ENCODE assay signal across 13 cellular contexts in genomic region chr2:98568161-98568956, GRCh38. TPM values are rescaled to one million over a fixed set of nuclear protein-coding genes. Genes with fewer than 3 reads are reported as not detected.
DNase-seq lines count a peak whose midpoint lies in the region; TF ChIP-seq lines count a peak whose summit lies in the region.
"Had no signal": no experiment of that assay in that cellular context is flagged by ENCODE, and none has a peak within 500 bp of the region (broad histone marks: within the 10 kb centered on the region; RNA-seq: fewer than 3 reads in every experiment).

No MANE protein-coding gene starts in this region.

- H4K20me1 ChIP-seq in GM23248 (ENCODE audit: insufficient read depth) (no peaks in the 10 kb centered on the region), OCI-LY7 (ENCODE audit: insufficient read depth, low read length) (no peaks in the 10 kb centered on the region)

- H3K9me2 ChIP-seq in GM23248 (ENCODE audit: insufficient read depth) (no peaks in the 10 kb centered on the region), OCI-LY7 (ENCODE audit: insufficient read depth, low read length) (no peaks in the 10 kb centered on the region)

- CTCF ChIA-PET in OCI-LY7 (lab: Charles Lee; ENCODE audit: unreplicated experiment): interaction anchor here (1.0 to 1.3 kb wide), 2 partner anchors 11 to 17 kb away, joined by 3 read pairs; no protein-coding TSS in a partner anchor

- H3K9ac ChIP-seq in GM23248: no peak overlapping the region

- TF ChIP-seq CTCF in AG09309 (IDR thresholded peaks at IDR 0.05; ENCODE audit: control insufficient read depth, insufficient read depth, low read depth, low read length, missing control alignments) (no peak), foreskin fibroblast (IDR thresholded peaks at IDR 0.05; ENCODE audit: low read depth, low read length) (no peak), OCI-LY7 (conservative IDR thresholded peaks at IDR 0.05; ENCODE audit: low read length) (no peak)

- H3K27ac ChIP-seq in GM23248 (no peak overlapping the region), OCI-LY7 (ENCODE audit: low read depth, low read length, poor library complexity, severe bottlenecking) (no peak overlapping the region), caudate nucleus (ENCODE audit: low read depth, low read length) (no peak overlapping the region), SJCRH30 (no peak overlapping the region)
- H3K27ac ChIP-seq: body of pancreas, right lobe of liver, thyroid gland had no signal

- in situ Hi-C loops in GM23248 (cut with MboI): no loop called here

- DNase-seq in AG09309 (ENCODE audit: low read depth) (peak; percentile 20), GM23248 (peak; percentile 75), amniotic stem cell (lab: John Stamatoyannopoulos, UW) (peak; percentile 3), foreskin fibroblast (peak; percentile 41 to 64), OCI-LY7 (ENCODE audit: low spot score) (no peak), caudate nucleus (lab: John Stamatoyannopoulos, UW) (no peak), SJCRH30 (no peak), NCI-H526 (lab: John Stamatoyannopoulos, UW) (no peak)
- DNase-seq: DMS 273 treated with DMSO at 0.1 percent for 48 hours, NCI-H510A had no signal

- WGBS in GM23248 (ENCODE audit: low coverage in 1 of 2, low lambda C conversion rate in 2 of 2, missing lambda C conversion rate in 2 of 2), 2 experiments: 82 to 83% methylated on average over 11 of the region's 11 CpGs

- POLR2A ChIA-PET in OCI-LY7 (lab: Charles Lee): no interaction called here

- no peak overlapping the region for H2AFZ ChIP-seq in GM23248
- no peak overlapping the region for H2AFZ ChIP-seq in OCI-LY7 (ENCODE audit: low read length)

- H3K4me1 ChIP-seq in GM23248 (ENCODE audit: insufficient read depth) (peaks cover 9% of the 10 kb centered on the region; the same call in 1 of the 2 replicates), OCI-LY7 (ENCODE audit: insufficient read depth, low read length, poor library complexity, severe bottlenecking) (no peaks in the 10 kb centered on the region), SJCRH30 (no peaks in the 10 kb centered on the region)
- H3K4me1 ChIP-seq: body of pancreas, right lobe of liver, thyroid gland had no signal

- H3K4me2 ChIP-seq in GM23248 (ENCODE audit: unreplicated experiment) (no peak overlapping the region), OCI-LY7 (ENCODE audit: low read length) (no peak overlapping the region)

- H3K4me3 ChIP-seq in AG09309 (ENCODE audit: control insufficient read depth, low read depth, low read length): no peak overlapping the region
- no peak overlapping the region for H3K4me3 ChIP-seq in GM23248
- H3K4me3 ChIP-seq in foreskin fibroblast (ENCODE audit: low read depth in 1 of 2, low read length in 2 of 2): no peak overlapping the region
- no peak overlapping the region for H3K4me3 ChIP-seq in OCI-LY7 (ENCODE audit: low read depth, low read length, poor library complexity, severe bottlenecking)
- H3K4me3 ChIP-seq in SJCRH30: no peak overlapping the region
- H3K4me3 ChIP-seq: body of pancreas, right lobe of liver, thyroid gland had no signal

- BruUV-seq in OCI-LY7 (replicated peaks; lab: Mats Ljungman, UMichigan): no TSS peak

- intact Hi-C loops in OCI-LY7 (cut with micrococcal nuclease; ENCODE audit: unreplicated experiment): no loop called here

- H3K27me3 ChIP-seq in GM23248 (replicated peaks; ENCODE audit: insufficient read depth) (no peaks in the 10 kb centered on the region), SJCRH30 (no peaks in the 10 kb centered on the region)
- H3K27me3 ChIP-seq: body of pancreas, right lobe of liver, thyroid gland had no signal

- H3K79me2 ChIP-seq in GM23248 (ENCODE audit: insufficient read depth): no peaks in the 10 kb centered on the region
- no peaks in the 10 kb centered on the region for H3K79me2 ChIP-seq in OCI-LY7 (ENCODE audit: insufficient read depth, low read depth, low read length)

- no peaks in the 10 kb centered on the region for H3K9me3 ChIP-seq in GM23248 (ENCODE audit: low read depth)
- H3K9me3 ChIP-seq in OCI-LY7 (ENCODE audit: low read length): no peaks in the 10 kb centered on the region
- H3K9me3 ChIP-seq in SJCRH30 (replicated peaks): no peaks in the 10 kb centered on the region
- H3K9me3 ChIP-seq: body of pancreas, right lobe of liver, thyroid gland had no signal

- H3F3A ChIP-seq in GM23248 (ENCODE audit: insufficient read depth): no peaks in the 10 kb centered on the region; the same call in 1 of the 2 replicates

- no peaks in the 10 kb centered on the region; the same call in 1 of the 2 replicates for H3K36me3 ChIP-seq in GM23248 (ENCODE audit: low read depth)
- H3K36me3 ChIP-seq in OCI-LY7 (ENCODE audit: insufficient read depth, low read length): no peaks in the 10 kb centered on the region; the same call in 1 of the 2 replicates
- peaks cover 5% of the 10 kb centered on the region for H3K36me3 ChIP-seq in SJCRH30

RNA-seq across cellular contexts. Expression of gene COA5, which starts 40.0 kb away (rescaled TPM):
- total RNA-seq in GM23248 (2014; rRNA removed; shearing (Covaris generic)): 23.8 and 32.7 TPM in 2 replicates
- 38.2 and 42.0 TPM in 2 replicates for polyA plus RNA-seq in GM23248 (2016; fragmentation: Nextera tagmentation; extraction: Ambion mirVana)
- 40.0 and 50.1 TPM in 2 replicates for total RNA-seq in OCI-LY7 (2014; rRNA removed; shearing (Covaris generic))
- 32.8 and 33.6 TPM in 2 replicates for total RNA-seq in OCI-LY7 (2022)
- 33.4 and 37.6 TPM in 2 replicates for total RNA-seq in SJCRH30 (2014; rRNA removed; shearing (Covaris generic))

RNA-seq across cellular contexts. Expression of gene UNC50, which starts 40.0 kb away (rescaled TPM):
- 46.0 and 71.8 TPM in 2 replicates for total RNA-seq in GM23248 (2014; rRNA removed; shearing (Covaris generic))
- 80.5 and 88.6 TPM in 2 replicates for polyA plus RNA-seq in GM23248 (2016; fragmentation: Nextera tagmentation; extraction: Ambion mirVana)
- 19.2 and 24.4 TPM in 2 replicates for total RNA-seq in OCI-LY7 (2014; rRNA removed; shearing (Covaris generic))
- total RNA-seq in OCI-LY7 (2022): 33.3 and 33.7 TPM in 2 replicates
- total RNA-seq in SJCRH30 (2014; rRNA removed; shearing (Covaris generic)): 48.5 and 50.7 TPM in 2 replicates

Comparison
In these comparisons a context has a peak if more than half of its experiments do, and no peak if none do; other contexts are left out.
1. DNase-seq: peak in AG09309 (single experiment), GM23248 (single experiment), amniotic stem cell (single experiment) and foreskin fibroblast (2 of 2); none in OCI-LY7 (single experiment), caudate nucleus (0 of 61), SJCRH30 (0 of 2) and NCI-H526 (0 of 2).